11 cellular contexts compared by ENCODE assay signal in genomic region chr9:84823426-84824271, GRCh38.
A peak's percentile ranks its signal among the peaks of the same experiment; 100 is the strongest.
DNase-seq lines count a peak whose midpoint lies in the region; ATAC-seq, FAIRE-seq and TF ChIP-seq lines count a peak whose summit lies in the region.
"Had no signal": no experiment of that assay in that cellular context is flagged by ENCODE, and none has a peak within 500 bp of the region (broad histone marks: within the 10 kb centered on the region; RNA-seq: fewer than 3 reads in every experiment).

No MANE protein-coding gene starts in this region.

- no peak overlapping the region for H2BK120ac ChIP-seq in mesendoderm (ENCODE audit: low read depth, low read length)

- no peak overlapping the region for H3K56ac ChIP-seq in mesendoderm (ENCODE audit: low read length)

- BruUV-seq in endothelial cell of umbilical vein (replicated peaks; lab: Mats Ljungman, UMichigan): no TSS peak

- intact Hi-C loops in endothelial cell of umbilical vein (cut with micrococcal nuclease): no loop called here

- H3K4me2 ChIP-seq in endothelial cell of umbilical vein (ENCODE audit: insufficient read depth, low read length): no peak overlapping the region
- H3K4me2 ChIP-seq in mesendoderm (ENCODE audit: low read length): no peak overlapping the region

- no peaks in the 10 kb centered on the region for H3K9me1 ChIP-seq in endothelial cell of umbilical vein (replicated peaks; ENCODE audit: control insufficient read depth, extremely low read depth, insufficient read depth, low read length)

- H3K9ac ChIP-seq in endothelial cell of umbilical vein (replicated peaks; ENCODE audit: extremely low read depth, insufficient read depth, low read length): no peak overlapping the region
- no peak overlapping the region for H3K9ac ChIP-seq in mesendoderm (ENCODE audit: low read length)

- H2BK15ac ChIP-seq in mesendoderm (replicated peaks; ENCODE audit: low read depth): no peak overlapping the region

- H3K4me3 ChIP-seq in endothelial cell of umbilical vein (replicated peaks in 1 of 3; ENCODE audit: insufficient read depth in 1 of 3, low read depth in 1 of 3, low read length in 3 of 3) (no peak overlapping the region), upper lobe of left lung (no peak overlapping the region), mesendoderm (ENCODE audit: low read length) (no peak overlapping the region)

- no peak overlapping the region for H3K4ac ChIP-seq in mesendoderm (ENCODE audit: low read depth, low read length)

- POLR2A ChIA-PET in endothelial cell of umbilical vein (lab: Charles Lee): no interaction called here

- no peaks in the 10 kb centered on the region for H3K4me1 ChIP-seq in endothelial cell of umbilical vein (ENCODE audit: control insufficient read depth, extremely low read depth, insufficient read depth, low read length)
- H3K4me1 ChIP-seq in upper lobe of left lung: no peaks in the 10 kb centered on the region
- H3K4me1 ChIP-seq in mesendoderm (ENCODE audit: control insufficient read depth, low read depth, low read length): peaks cover 10% of the 10 kb centered on the region

- H3K36me3 ChIP-seq in endothelial cell of umbilical vein (ENCODE audit: control insufficient read depth in 2 of 2, extremely low read depth in 1 of 2, insufficient read depth in 2 of 2, low read length in 2 of 2) (no peaks in the 10 kb centered on the region), upper lobe of left lung (no peaks in the 10 kb centered on the region), mesendoderm (ENCODE audit: control insufficient read depth, insufficient read depth, low read length) (no peaks in the 10 kb centered on the region)

- no peak for TF ChIP-seq POLR2A in endothelial cell of umbilical vein (IDR thresholded peaks at IDR 0.05; ENCODE audit: low read depth, low read length)
- TF ChIP-seq POLR2A in upper lobe of left lung (IDR thresholded peaks at IDR 0.05): no peak

- no peaks in the 10 kb centered on the region for H4K20me1 ChIP-seq in endothelial cell of umbilical vein (replicated peaks; ENCODE audit: control insufficient read depth, extremely low read depth, insufficient read depth, low read length)

- 64 to 66% methylated on average over 8 of the region's 8 CpGs for WGBS in upper lobe of left lung, 2 donors
- no CpG with 5 or more reads among the region's 8 CpGs for WGBS in mesendoderm (ENCODE audit: extremely low coverage, insufficient coverage, low lambda C conversion rate)

- H3K23ac ChIP-seq in mesendoderm (ENCODE audit: low read length): no peak overlapping the region

- no peak for FAIRE-seq in endothelial cell of umbilical vein (lab: Jason Lieb, UNC)
- FAIRE-seq: A204.1 had no signal

- H3K79me2 ChIP-seq in endothelial cell of umbilical vein (ENCODE audit: control insufficient read depth, insufficient read depth, low read length) (no peaks in the 10 kb centered on the region), mesendoderm (ENCODE audit: control insufficient read depth, insufficient read depth, low read length) (no peaks in the 10 kb centered on the region)

- no peak overlapping the region for H3K4me3 Mint-ChIP-seq in endothelial cell (ENCODE audit: unreplicated experiment)
- H3K4me3 Mint-ChIP-seq: central memory CD8-positive, alpha-beta T cell had no signal

- no peak for TF ChIP-seq EP300 in upper lobe of left lung (IDR thresholded peaks at IDR 0.05)

- dilution Hi-C loops in endothelial cell of umbilical vein (cut with MboI; ENCODE audit: extremely low pct_ligation_motif_present, low sequenced_read_pairs): no loop called here

- TF ChIP-seq CTCF in endothelial cell of umbilical vein (IDR thresholded peaks at IDR 0.05; ENCODE audit: extremely low read depth in 1 of 2, insufficient read depth in 1 of 2, low read depth in 1 of 2, low read length in 2 of 2) (no peak), upper lobe of left lung (IDR thresholded peaks at IDR 0.05) (no peak), endothelial cell (IDR thresholded peaks at IDR 0.05; ENCODE audit: unreplicated experiment) (no peak)

- H4K8ac ChIP-seq in mesendoderm (ENCODE audit: low read depth, low read length): no peak overlapping the region

- H3K9me3 ChIP-seq in endothelial cell of umbilical vein (replicated peaks; ENCODE audit: control insufficient read depth, insufficient read depth, low read length): no peaks in the 10 kb centered on the region
- no peaks in the 10 kb centered on the region for H3K9me3 ChIP-seq in upper lobe of left lung

- no peak overlapping the region for H4K5ac ChIP-seq in mesendoderm (ENCODE audit: low read length)

- H3K4me1 Mint-ChIP-seq in endothelial cell (ENCODE audit: unreplicated experiment): peaks cover 4% of the 10 kb centered on the region
- H3K4me1 Mint-ChIP-seq: central memory CD8-positive, alpha-beta T cell had no signal

- H2BK5ac ChIP-seq in mesendoderm (ENCODE audit: low read length): no peak overlapping the region

- H3K27me3 Mint-ChIP-seq in endothelial cell (ENCODE audit: unreplicated experiment): peaks cover 3% of the 10 kb centered on the region

- no peak overlapping the region for H2AFZ ChIP-seq in endothelial cell of umbilical vein (ENCODE audit: low read depth, low read length)

- no peaks in the 10 kb centered on the region for H3K36me3 Mint-ChIP-seq in endothelial cell (ENCODE audit: low read depth, unreplicated experiment)

- DNase-seq in NCI-H146 (lab: John Stamatoyannopoulos, UW) (peak; percentile 5), NCI-H146 treated with DMSO at 0.1 percent for 48 hours (lab: John Stamatoyannopoulos, UW; ENCODE audit: unreplicated experiment) (no peak), endothelial cell of umbilical vein (ENCODE audit: low read depth, low spot score) (peak; percentile 8), upper lobe of left lung (no peak), endothelial cell (ENCODE audit: low spot score) (no peak), mesendoderm (no peak)
- DNase-seq: nucleus accumbens had no signal

- H3K18ac ChIP-seq in mesendoderm (ENCODE audit: low read length): no peak overlapping the region

- H3K27me3 ChIP-seq in endothelial cell of umbilical vein (ENCODE audit: control insufficient read depth in 2 of 2, insufficient read depth in 2 of 2, low read length in 2 of 2) (no peaks in the 10 kb centered on the region), upper lobe of left lung (no peaks in the 10 kb centered on the region), mesendoderm (ENCODE audit: insufficient read depth, low read length, poor library complexity) (no peaks in the 10 kb centered on the region)

- H3K27ac Mint-ChIP-seq in endothelial cell (ENCODE audit: unreplicated experiment): no peak overlapping the region

- ATAC-seq in HG03159 (IDR thresholded peaks at IDR 0.05; ENCODE audit: unreplicated experiment): peak; percentile 56
- ATAC-seq in upper lobe of left lung (ENCODE audit: low FRiP score in 2 of 2): peak; percentile 19 to 45
- no peak for ATAC-seq in HG03469 (IDR thresholded peaks at IDR 0.05; ENCODE audit: unreplicated experiment)

- H3K9me3 Mint-ChIP-seq in endothelial cell (ENCODE audit: unreplicated experiment): no peaks in the 10 kb centered on the region
- H3K9me3 Mint-ChIP-seq: central memory CD8-positive, alpha-beta T cell had no signal

- CTCF ChIA-PET in endothelial cell of umbilical vein (lab: Charles Lee): interaction anchor here (1.0 kb wide), 1 partner anchor 10 kb away, joined by 3 read pairs; no protein-coding TSS in a partner anchor

- H3K27ac ChIP-seq in endothelial cell of umbilical vein (ENCODE audit: insufficient read depth, low read depth, low read length): no peak overlapping the region
- H3K27ac ChIP-seq in upper lobe of left lung: no peak overlapping the region
- no peak overlapping the region for H3K27ac ChIP-seq in mesendoderm (ENCODE audit: low read depth, low read length)

- no peak overlapping the region for H2AK5ac ChIP-seq in mesendoderm (ENCODE audit: low read length)

- no peaks in the 10 kb centered on the region for H3K79me1 ChIP-seq in mesendoderm (ENCODE audit: low read length)

TF ChIP-seq in endothelial cell of umbilical vein, 7 proteins besides CTCF, POLR2A, EP300 and RAD21:
- TF ChIP-seq JUN (IDR thresholded peaks at IDR 0.05; ENCODE audit: borderline replicate concordance, insufficient read depth, insufficient read length, low read depth) (no peak), EZH2 (IDR thresholded peaks at IDR 0.05; ENCODE audit: borderline replicate concordance, low read depth, low read length, severe bottlenecking) (no peak), MAX (IDR thresholded peaks at IDR 0.05; ENCODE audit: insufficient read depth, insufficient read length) (no peak), GATA2 (IDR thresholded peaks at IDR 0.05; ENCODE audit: insufficient read depth, insufficient read length, low read depth, low read length) (no peak), FOS (IDR thresholded peaks at IDR 0.05; ENCODE audit: borderline replicate concordance, insufficient read depth, low read length) (no peak), MYC (IDR thresholded peaks at IDR 0.05; ENCODE audit: low read depth, low read length) (no peak)
TF ChIP-seq in endothelial cell of umbilical vein: peak in this region for 0.

Comparison
In these comparisons a context has a peak if more than half of its experiments do, and no peak if none do; other contexts are left out.
1. DNase-seq: peak in NCI-H146 (single experiment) and endothelial cell of umbilical vein (single experiment); none in NCI-H146 treated with DMSO at 0.1 percent for 48 hours (single experiment), upper lobe of left lung (0 of 2), endothelial cell (single experiment) and mesendoderm (single experiment).